Comparison of ENCODE assay signal across 8 cellular contexts in the genomic region with DNA sequence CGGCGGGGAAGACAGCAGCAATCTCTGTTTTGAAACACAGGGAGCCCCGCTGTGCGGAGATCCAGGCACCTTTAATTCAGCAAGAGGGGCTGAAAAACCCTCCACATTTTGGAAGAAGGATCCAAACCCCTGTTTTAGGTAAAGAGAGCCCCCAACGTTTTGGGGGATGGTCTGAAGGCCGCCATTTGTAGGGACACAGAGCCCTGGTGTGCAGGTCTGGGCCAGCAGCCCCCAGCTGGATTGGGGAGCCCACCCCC. TPM values are rescaled to one million over a fixed set of nuclear protein-coding genes. Genes with fewer than 3 reads are reported as not detected.
A peak's percentile ranks its signal among the peaks of the same experiment; 100 is the strongest.
DNase-seq lines count a peak whose midpoint lies in the region; ATAC-seq and TF ChIP-seq lines count a peak whose summit lies in the region.

No MANE protein-coding gene starts in this region.

- WGBS in SK-N-SH (ENCODE audit: low lambda C conversion rate): 44% methylated on average over 6 of the region's 6 CpGs

- H2AFZ ChIP-seq in SK-N-SH (ENCODE audit: low read depth): peak overlapping the region; percentile 80

- ATAC-seq in SK-N-SH treated with all-trans-retinoic acid at 6 μM for 48 hours (no peak), GM21515 (IDR thresholded peaks at IDR 0.05; ENCODE audit: unreplicated experiment) (no peak), HG03280 (IDR thresholded peaks at IDR 0.05; ENCODE audit: unreplicated experiment) (no peak)
- no peak for ATAC-seq in activated naive CD8-positive, alpha-beta T cell treated with anti-CD3 and anti-CD28 coated beads, Interleukin-2, amount 10 ng/mL, durations not matched to agents 7 days and 5 days (ENCODE audit: low read depth)

- H3K27ac ChIP-seq in SK-N-SH (ENCODE audit: low read depth in 2 of 2, low read length in 1 of 2) (peak overlapping the region; percentile 90 to 98), substantia nigra (ENCODE audit: low read depth, low read length, poor library complexity, severe bottlenecking) (peak overlapping the region; percentile 81)

- no peaks in the 10 kb centered on the region for H3K79me2 ChIP-seq in SK-N-SH (ENCODE audit: insufficient read depth)

- no peaks in the 10 kb centered on the region for H4K20me1 ChIP-seq in SK-N-SH (ENCODE audit: insufficient read depth)

- CTCF ChIA-PET in SK-N-SH (lab: Yijun Ruan, JAX): interaction anchor here (1.0 to 12.1 kb wide), 15 partner anchors 9 to 313 kb away, joined by 3 to 447 read pairs (median 8); partner anchors contain the start of genes JUNB, MAST1, PRDX2 and RNASEH2A

- H3K4me1 Mint-ChIP-seq in activated naive CD8-positive, alpha-beta T cell treated with anti-CD3 and anti-CD28 coated beads, Interleukin-2, amount 10 ng/mL, durations not matched to agents 7 days and 5 days: peaks cover 29% of the 10 kb centered on the region
- H3K4me1 Mint-ChIP-seq in immature natural killer cell: peaks cover 32 to 33% of the 10 kb centered on the region in 2 donors

- H3K27ac Mint-ChIP-seq in activated naive CD8-positive, alpha-beta T cell treated with anti-CD3 and anti-CD28 coated beads, Interleukin-2, amount 10 ng/mL, durations not matched to agents 7 days and 5 days: peak overlapping the region; percentile 94
- H3K27ac Mint-ChIP-seq in immature natural killer cell: peak overlapping the region; percentile 87 to 96 (median 91)

- no peak for TF ChIP-seq CTCF in SK-N-SH (IDR thresholded peaks at IDR 0.05)

- no peaks in the 10 kb centered on the region for H3K9me3 ChIP-seq in SK-N-SH

- H3K4me3 Mint-ChIP-seq in activated naive CD8-positive, alpha-beta T cell treated with anti-CD3 and anti-CD28 coated beads, Interleukin-2, amount 10 ng/mL, durations not matched to agents 7 days and 5 days: peak overlapping the region; percentile 87
- peak overlapping the region; percentile 77 to 88 (median 86) for H3K4me3 Mint-ChIP-seq in immature natural killer cell

- H3K9ac ChIP-seq in SK-N-SH: peak overlapping the region; percentile 51; the same call in 1 of the 2 replicates

- H3K4me3 ChIP-seq in SK-N-SH (ENCODE audit: low read depth in 2 of 2, low read length in 1 of 2): peak overlapping the region in 1 of 2 experiments; percentile 52; a peak in 2 of 4 replicates

- H3K27me3 Mint-ChIP-seq in activated naive CD8-positive, alpha-beta T cell treated with anti-CD3 and anti-CD28 coated beads, Interleukin-2, amount 10 ng/mL, durations not matched to agents 7 days and 5 days: no peaks in the 10 kb centered on the region
- H3K27me3 Mint-ChIP-seq in immature natural killer cell (ENCODE audit: low read depth in 3 of 3): peaks cover 9 to 25% (median 17%) of the 10 kb centered on the region in 3 donors

- no peaks in the 10 kb centered on the region for H3K9me2 ChIP-seq in SK-N-SH

- H3K27me3 ChIP-seq in SK-N-SH (ENCODE audit: insufficient read depth): no peaks in the 10 kb centered on the region

- no peaks in the 10 kb centered on the region for H3K36me3 Mint-ChIP-seq in activated naive CD8-positive, alpha-beta T cell treated with anti-CD3 and anti-CD28 coated beads, Interleukin-2, amount 10 ng/mL, durations not matched to agents 7 days and 5 days
- no peaks in the 10 kb centered on the region for H3K36me3 Mint-ChIP-seq in immature natural killer cell

- no peaks in the 10 kb centered on the region for H3K9me3 Mint-ChIP-seq in activated naive CD8-positive, alpha-beta T cell treated with anti-CD3 and anti-CD28 coated beads, Interleukin-2, amount 10 ng/mL, durations not matched to agents 7 days and 5 days
- H3K9me3 Mint-ChIP-seq in immature natural killer cell: no peaks in the 10 kb centered on the region

- peak overlapping the region; percentile 91 for H3K4me2 ChIP-seq in SK-N-SH

- peaks cover 31 to 45% of the 10 kb centered on the region in 2 experiments; a peak in 3 of 4 replicates for H3K4me1 ChIP-seq in SK-N-SH (ENCODE audit: control insufficient read depth in 1 of 2, insufficient read depth in 2 of 2, low read depth in 1 of 2, low read length in 1 of 2)

- H3F3A ChIP-seq in SK-N-SH (replicated peaks; ENCODE audit: insufficient read depth): peaks cover 39% of the 10 kb centered on the region

- POLR2A ChIA-PET in SK-N-SH (lab: Yijun Ruan, JAX): interaction anchor here (1.0 to 3.5 kb wide), 5 partner anchors 9 to 22 kb away, joined by 3 to 88 read pairs (median 5); partner anchors contain the start of gene JUNB
- POLR2A ChIA-PET in activated naive CD8-positive, alpha-beta T cell treated with anti-CD3 and anti-CD28 coated beads, Interleukin-2, amount 10 ng/mL, durations not matched to agents 7 days and 5 days (lab: Charles Lee): interaction anchor here (0.5 to 8.6 kb wide), 7 partner anchors 9 to 373 kb away, joined by 3 to 361 read pairs (median 4); partner anchors contain the start of genes JUNB and RNASEH2A

- TF ChIP-seq RAD21 in SK-N-SH (IDR thresholded peaks at IDR 0.05; ENCODE audit: low read length): no peak

- no peaks in the 10 kb centered on the region for H3K36me3 ChIP-seq in SK-N-SH (replicated peaks in 1 of 2; ENCODE audit: control insufficient read depth in 1 of 2, insufficient read depth in 2 of 2, low read length in 1 of 2)

- no peak for TF ChIP-seq EP300 in SK-N-SH (IDR thresholded peaks at IDR 0.05; ENCODE audit: borderline replicate concordance in 1 of 2, low read depth in 1 of 2, low read length in 1 of 2)

- DNase-seq in SK-N-SH: no peak
- no peak for DNase-seq in activated naive CD8-positive, alpha-beta T cell treated with anti-CD3 and anti-CD28 coated beads, Interleukin-2, amount 10 ng/mL, durations not matched to agents 7 days and 5 days
- DNase-seq in immature natural killer cell: no peak
- DNase-seq in substantia nigra (lab: John Stamatoyannopoulos, UW): peak in 2 of 49 donors; percentile 14 to 25
- DNase-seq in mesenteric fat pad (ENCODE audit: low spot score): no peak

TF ChIP-seq in SK-N-SH, 30 proteins besides CTCF, POLR2A, EP300 and RAD21:
- TF ChIP-seq, protein P1, sequence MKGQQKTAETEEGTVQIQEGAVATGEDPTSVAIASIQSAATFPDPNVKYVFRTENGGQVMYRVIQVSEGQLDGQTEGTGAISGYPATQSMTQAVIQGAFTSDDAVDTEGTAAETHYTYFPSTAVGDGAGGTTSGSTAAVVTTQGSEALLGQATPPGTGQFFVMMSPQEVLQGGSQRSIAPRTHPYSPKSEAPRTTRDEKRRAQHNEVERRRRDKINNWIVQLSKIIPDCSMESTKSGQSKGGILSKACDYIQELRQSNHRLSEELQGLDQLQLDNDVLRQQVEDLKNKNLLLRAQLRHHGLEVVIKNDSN (IDR thresholded peaks at IDR 0.05; ENCODE audit: borderline replicate concordance, low read depth): no peak

TF ChIP-seq in SK-N-SH treated with all-trans-retinoic acid at 6 μM for 48 hours, 23 proteins besides CTCF, POLR2A, EP300 and RAD21 (continues in another document):
- TF ChIP-seq ZC3H10 (CRISPR knock-in tag; IDR thresholded peaks at IDR 0.05) (no peak), SNAI2 (CRISPR knock-in tag; IDR thresholded peaks at IDR 0.05) (no peak), ZNF8 (CRISPR knock-in tag; IDR thresholded peaks at IDR 0.05) (no peak), PPARA (CRISPR knock-in tag; IDR thresholded peaks at IDR 0.05; ENCODE audit: borderline replicate concordance) (no peak)

RNA-seq across cellular contexts. Expression of gene HOOK2, which starts 3.5 kb away (rescaled TPM):
- polyA plus RNA-seq in SK-N-SH (2012; rRNA removed) (23.9 and 33.0 TPM in 2 replicates), immature natural killer cell (1 to 10 TPM in 2 of 3 donors, not detected in 1; 2.1 to 2.5 TPM)
- 11.7 and 19.1 TPM in 2 replicates for polyA plus RNA-seq in SK-N-SH (2012; cell fraction: cytosol; rRNA removed)
- polyA plus RNA-seq in SK-N-SH (2012; cell fraction: nucleus; rRNA removed): 154 and 162 TPM in 2 replicates
- total RNA-seq in activated naive CD8-positive, alpha-beta T cell treated with anti-CD3 and anti-CD28 coated beads, Interleukin-2, amount 10 ng/mL, durations not matched to agents 7 days and 5 days: 10 to 100 TPM; 20.0 to 20.3 TPM
- total RNA-seq in mesenteric fat pad: 57.7 TPM

RNA-seq across cellular contexts. Expression of gene JUNB, which starts 12.5 kb away (rescaled TPM):
- polyA plus RNA-seq in SK-N-SH (2012; rRNA removed) (165 and 224 TPM in 2 replicates), immature natural killer cell (100 to 1,000 TPM; 620 to 796 (median 697) TPM)
- polyA plus RNA-seq in SK-N-SH (2012; cell fraction: cytosol; rRNA removed): 80.7 and 113 TPM in 2 replicates
- polyA plus RNA-seq in SK-N-SH (2012; cell fraction: nucleus; rRNA removed): 422 and 954 TPM in 2 replicates
- 10 to 100 TPM; 82.7 to 84.6 TPM for total RNA-seq in activated naive CD8-positive, alpha-beta T cell treated with anti-CD3 and anti-CD28 coated beads, Interleukin-2, amount 10 ng/mL, durations not matched to agents 7 days and 5 days
- total RNA-seq in mesenteric fat pad: 800 TPM

RNA-seq across cellular contexts. Expression of gene PRDX2, which starts 22.8 kb away (rescaled TPM):
- polyA plus RNA-seq in SK-N-SH (2012; rRNA removed): 215 and 341 TPM in 2 replicates
- polyA plus RNA-seq in SK-N-SH (2012; cell fraction: cytosol; rRNA removed): 167 and 232 TPM in 2 replicates
- polyA plus RNA-seq in SK-N-SH (2012; cell fraction: nucleus; rRNA removed): 138 and 161 TPM in 2 replicates
- 100 to 1,000 TPM; 170 to 181 TPM for total RNA-seq in activated naive CD8-positive, alpha-beta T cell treated with anti-CD3 and anti-CD28 coated beads, Interleukin-2, amount 10 ng/mL, durations not matched to agents 7 days and 5 days
- 100 to 1,000 TPM; 157 to 165 (median 159) TPM for polyA plus RNA-seq in immature natural killer cell
- 238 TPM for total RNA-seq in mesenteric fat pad

RNA-seq across cellular contexts. Expression of gene THSD8, which starts 23.0 kb away (rescaled TPM):
- polyA plus RNA-seq in SK-N-SH (2012; rRNA removed) (not detected in 2 replicates), immature natural killer cell (10 to 100 TPM in 1 of 3 donors, 1 to 10 TPM in 2; 3.0 to 11.0 (median 4.5) TPM)
- polyA plus RNA-seq in SK-N-SH (2012; cell fraction: cytosol; rRNA removed): 0.33 TPM in 1 of 2 replicates, not detected in the other
- polyA plus RNA-seq in SK-N-SH (2012; cell fraction: nucleus; rRNA removed): 2.9 TPM in 1 of 2 replicates, not detected in the other
- 10 to 100 TPM in 1 of 2 experiments, 1 to 10 TPM in 1; 5.8 to 10.8 TPM for total RNA-seq in activated naive CD8-positive, alpha-beta T cell treated with anti-CD3 and anti-CD28 coated beads, Interleukin-2, amount 10 ng/mL, durations not matched to agents 7 days and 5 days
- 2.1 TPM for total RNA-seq in mesenteric fat pad

RNA-seq across cellular contexts. Expression of gene BEST2, which starts 27.2 kb away (rescaled TPM):
- polyA plus RNA-seq in SK-N-SH (2012; rRNA removed) (not detected in 2 replicates), immature natural killer cell (not detected)
- not detected in 2 replicates for polyA plus RNA-seq in SK-N-SH (2012; cell fraction: cytosol; rRNA removed)
- 0.04 and 0.08 TPM in 2 replicates for polyA plus RNA-seq in SK-N-SH (2012; cell fraction: nucleus; rRNA removed)
- total RNA-seq in activated naive CD8-positive, alpha-beta T cell treated with anti-CD3 and anti-CD28 coated beads, Interleukin-2, amount 10 ng/mL, durations not matched to agents 7 days and 5 days: not detected
- not detected for total RNA-seq in mesenteric fat pad
